8 cellular contexts compared by ENCODE assay signal in the genomic region with DNA sequence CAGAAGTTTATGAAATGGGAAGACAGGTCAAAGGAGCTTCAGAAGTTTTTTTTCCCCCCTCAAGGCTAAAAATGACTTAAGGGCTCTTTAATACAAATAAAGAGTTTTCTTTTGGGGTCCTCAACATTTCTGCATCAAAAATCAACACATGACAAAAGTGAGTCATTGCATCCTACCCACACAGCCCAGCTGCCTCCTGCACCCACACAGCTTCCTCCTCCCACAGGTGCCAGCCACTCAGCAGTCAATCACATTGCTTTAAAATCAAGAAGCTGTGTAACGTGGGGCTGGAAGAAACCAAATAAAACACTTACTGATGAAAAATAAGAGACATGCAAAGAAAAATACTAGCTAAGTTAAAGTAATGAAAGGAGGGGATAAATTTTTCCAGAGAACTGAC.
DNase-seq lines count a peak whose midpoint lies in the region; ATAC-seq and TF ChIP-seq lines count a peak whose summit lies in the region.

No MANE protein-coding gene starts in this region.

- no peaks in the 10 kb centered on the region for H3K36me3 ChIP-seq in left lung

- no peak for TF ChIP-seq CTCF in left lung (IDR thresholded peaks at IDR 0.05)

- H3K27me3 ChIP-seq in left lung, result no peaks in the 10 kb centered on the region

- H3K9me3 ChIP-seq in left lung, result peaks cover 0 to 5% of the 10 kb centered on the region in 2 donors

- intact Hi-C loops in left lung (cut with DNase I), result no loop called here

- ATAC-seq in HG03175 (IDR thresholded peaks at IDR 0.05; ENCODE audit: unreplicated experiment) (peak; percentile 43), left lung (peak; percentile 62)

- DNase-seq in Daoy (ENCODE audit: low read depth) (peak; percentile 15), left lung (no peak), 8988T (no peak), NCI-H1092 (lab: John Stamatoyannopoulos, UW) (no peak), NCI-H774 (lab: John Stamatoyannopoulos, UW) (no peak), NCI-H1105 treated with DMSO at 0.1 percent for 48 hours (lab: John Stamatoyannopoulos, UW) (no peak)
- peak; percentile 58 to 68 for DNase-seq in activated CD4-positive, alpha-beta T cell treated with anti-CD3 and anti-CD28 coated beads for 4 hours

- H3K4me1 ChIP-seq in left lung, result peaks cover 0 to 35% of the 10 kb centered on the region in 2 donors

- no peak overlapping the region for H3K4me3 ChIP-seq in left lung

- no peak overlapping the region for H3K27ac ChIP-seq in left lung

Comparison
In these comparisons a context has a peak if more than half of its experiments do, and no peak if none do; other contexts are left out.
1. DNase-seq: peak in Daoy (single experiment) and activated CD4-positive, alpha-beta T cell treated with anti-CD3 and anti-CD28 coated beads for 4 hours (2 of 2); none in left lung (0 of 2), 8988T (single experiment), NCI-H1092 (single experiment), NCI-H774 (single experiment) and NCI-H1105 treated with DMSO at 0.1 percent for 48 hours (single experiment).